8 cellular contexts compared by ENCODE assay signal in the genomic region with DNA sequence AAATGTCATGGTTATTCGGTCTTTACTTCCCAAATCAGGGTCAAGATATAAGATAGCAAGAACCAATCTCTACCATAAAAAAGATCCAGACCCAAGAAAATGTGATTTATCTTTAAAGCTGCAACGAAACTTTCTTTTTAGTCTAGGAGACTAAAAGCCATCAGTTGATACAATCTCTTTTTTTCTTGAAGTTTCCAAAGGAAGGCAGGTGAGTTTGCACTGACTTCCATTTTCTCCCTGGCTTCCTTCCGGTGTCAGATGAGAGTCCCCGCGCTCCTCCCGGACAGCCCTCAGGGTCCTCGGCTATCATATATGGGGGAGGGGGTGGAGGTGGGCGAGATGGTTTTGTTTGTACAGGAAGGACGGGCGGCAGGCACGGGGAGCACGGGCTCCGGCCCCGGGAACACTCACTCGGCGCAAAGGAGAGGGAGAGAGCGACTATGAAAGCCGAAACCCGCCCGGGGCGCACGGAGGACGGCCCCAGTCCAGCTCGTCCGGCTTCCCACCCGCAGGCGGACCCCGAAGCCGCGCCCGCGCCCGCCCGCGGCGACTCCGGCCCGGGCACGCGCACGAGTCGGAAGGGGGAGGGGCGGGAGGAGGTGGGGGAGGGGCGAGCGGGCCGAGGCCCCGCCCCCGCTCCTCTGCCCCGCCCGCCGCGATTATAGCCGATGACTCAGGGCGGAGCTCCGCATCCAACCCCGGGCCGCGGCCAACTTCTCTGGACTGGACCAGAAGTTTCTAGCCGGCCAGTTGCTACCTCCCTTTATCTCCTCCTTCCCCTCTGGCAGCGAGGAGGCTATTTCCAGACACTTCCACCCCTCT. TPM values are rescaled to one million over a fixed set of nuclear protein-coding genes. Genes with fewer than 3 reads are reported as not detected.
A peak's percentile ranks its signal among the peaks of the same experiment; 100 is the strongest.
DNase-seq lines count a peak whose midpoint lies in the region; ATAC-seq, FAIRE-seq and TF ChIP-seq lines count a peak whose summit lies in the region.

A gene (plus strand): TSS at position 689 of the 822 bp plus-strand sequence. CDS start 296 bp downstream, outside the sequence.

- ATAC-seq in HG02885 (IDR thresholded peaks at IDR 0.05; ENCODE audit: poor library complexity, unreplicated experiment): peak; percentile 75

- peak within 1 kb of the TSS; percentile 91 to 92 for H3K4me3 ChIP-seq in kidney (ENCODE audit: low read length in 2 of 2)

- H3K27ac ChIP-seq in kidney (ENCODE audit: low read depth in 2 of 2, low read length in 2 of 2): peak within 1 kb of the TSS; percentile 99 to 100

- H3K9ac ChIP-seq in kidney (ENCODE audit: low read length in 2 of 2): peak within 1 kb of the TSS; percentile 96 to 98

- no peaks in the 10 kb centered on the region for H3K9me3 ChIP-seq in kidney (ENCODE audit: control insufficient read depth in 1 of 2, low read length in 2 of 2)

- FAIRE-seq in kidney (lab: Jason Lieb, UNC): no peak

- intact Hi-C loops in kidney (cut with DNase I): no loop called here

- DNase-seq in NCI-H345 (lab: John Stamatoyannopoulos, UW) (peak; percentile 60), NCI-H345 treated with DMSO at 0.1 percent for 48 hours (lab: John Stamatoyannopoulos, UW; ENCODE audit: unreplicated experiment) (no peak), NCI-H2196 treated with DMSO at 0.1 percent for 48 hours (lab: John Stamatoyannopoulos, UW; ENCODE audit: unreplicated experiment) (peak; percentile 43), cerebellum (ENCODE audit: low spot score) (peak; percentile 94), kidney (peak; percentile 98)
- peak; percentile 70 to 76 for DNase-seq in activated CD4-positive, alpha-beta T cell treated with anti-CD3 and anti-CD28 coated beads for 24 hours (ENCODE audit: low read depth in 2 of 2)
- peak; percentile 71 to 73 for DNase-seq in stimulated activated CD4-positive, alpha-beta T cell treated with anti-CD3 and anti-CD28 coated beads, Interleukin-15, amount 100 ng/mL, for 1 hour (ENCODE audit: low read depth in 1 of 2, low spot score in 1 of 2)

- peaks cover 0 to 6% of the 10 kb centered on the region in 2 donors for H3K36me3 ChIP-seq in kidney (ENCODE audit: control insufficient read depth in 1 of 2, insufficient read depth in 2 of 2, low read length in 2 of 2)

- peaks cover 17 to 19% of the 10 kb centered on the region in 2 donors for H3K4me1 ChIP-seq in kidney (ENCODE audit: control insufficient read depth in 1 of 2, insufficient read depth in 1 of 2, low read depth in 1 of 2, low read length in 2 of 2)

- no peak for TF ChIP-seq CTCF in kidney (IDR thresholded peaks at IDR 0.05; ENCODE audit: borderline replicate concordance, extremely low read depth, insufficient read depth)

RNA-seq across cellular contexts. Expression of the gene that starts here (rescaled TPM):
- total RNA-seq in cerebellum (3.2 TPM), kidney (42.0 TPM)
- polyA plus RNA-seq in kidney (ENCODE audit: insufficient read depth, low read depth, low replicate concordance): 54.9 TPM

Comparison
In these comparisons a context has a peak if more than half of its experiments do, and no peak if none do; other contexts are left out.
1. RNA of the gene that starts here (total RNA-seq): 42.0 TPM in kidney (single experiment); 3.2 TPM in cerebellum (single experiment); every median in the first group is over 10 times any median in the second.